In the genomic region with DNA sequence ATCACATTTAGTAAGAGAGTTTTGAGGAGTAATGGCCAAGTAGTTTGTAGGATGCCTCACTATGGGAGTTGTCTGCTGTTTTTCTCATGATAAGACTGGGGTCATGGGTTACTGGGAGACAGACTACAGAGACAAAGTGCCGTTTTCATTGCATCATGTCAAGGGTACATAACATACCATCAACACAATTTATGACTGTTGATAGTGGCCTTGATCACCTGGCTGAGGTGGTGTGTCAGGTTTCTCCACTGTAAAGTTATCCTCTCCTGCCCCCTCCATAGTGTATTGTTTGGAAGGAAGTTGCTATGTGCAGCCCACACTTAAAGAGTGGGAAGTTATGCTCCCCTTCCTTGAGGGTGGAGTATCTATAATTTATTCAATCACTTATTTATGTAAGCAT, we compare ENCODE assay signal across 26 cellular contexts.
A peak's percentile ranks its signal among the peaks of the same experiment; 100 is the strongest.
DNase-seq lines count a peak whose midpoint lies in the region; FAIRE-seq and TF ChIP-seq lines count a peak whose summit lies in the region.
"Had no signal": no experiment of that assay in that cellular context is flagged by ENCODE, and none has a peak within 500 bp of the region (broad histone marks: within the 10 kb centered on the region; RNA-seq: fewer than 3 reads in every experiment).

No MANE protein-coding gene starts in this region.

- H2AFZ ChIP-seq in astrocyte (ENCODE audit: low read depth, low read length): no peak overlapping the region

- H3K4me2 ChIP-seq in astrocyte (ENCODE audit: low read length): no peak overlapping the region
- H3K4me2 ChIP-seq: A549; BLaER1 treated with 17β-estradiol and CSF1 and Interleukin-3, amounts not matched to agents 10 nM and 100 nM had no signal

- 56% methylated on average over 1 of the region's 1 CpG for WGBS in esophagus muscularis mucosa

- peak; percentile 37 for FAIRE-seq in astrocyte (lab: Jason Lieb, UNC)
- FAIRE-seq: A549, GM12891, GM18507 had no signal

- H3K4me1 Mint-ChIP-seq in astrocyte (ENCODE audit: low read depth, unreplicated experiment): no peaks in the 10 kb centered on the region
- no peaks in the 10 kb centered on the region for H3K4me1 Mint-ChIP-seq in osteocyte (ENCODE audit: unreplicated experiment)
- H3K4me1 Mint-ChIP-seq: CD14-positive monocyte; CD8-positive, alpha-beta memory T cell had no signal

- TF ChIP-seq EP300 in esophagus muscularis mucosa (IDR thresholded peaks at IDR 0.05): no peak

- H3K27me3 ChIP-seq in astrocyte (ENCODE audit: insufficient read depth, low read length): no peaks in the 10 kb centered on the region
- H3K27me3 ChIP-seq in esophagus muscularis mucosa: peaks cover 0 to 22% (median 0%) of the 10 kb centered on the region in 4 donors
- H3K27me3 ChIP-seq: BE2C; BLaER1 treated with 17β-estradiol and CSF1 and Interleukin-3, amounts not matched to agents 10 nM and 100 nM had no signal

- H3K36me3 Mint-ChIP-seq in astrocyte (ENCODE audit: low read depth, unreplicated experiment) (no peaks in the 10 kb centered on the region), osteocyte (ENCODE audit: unreplicated experiment) (no peaks in the 10 kb centered on the region)
- H3K36me3 Mint-ChIP-seq: CD14-positive monocyte; CD8-positive, alpha-beta memory T cell had no signal

- H3K9me3 ChIP-seq in astrocyte (ENCODE audit: insufficient read depth, low read depth, low read length) (no peaks in the 10 kb centered on the region), esophagus muscularis mucosa (peaks cover 0 to 8% (median 3%) of the 10 kb centered on the region in 4 donors)
- H3K9me3 ChIP-seq: A549, BE2C had no signal

- no peaks in the 10 kb centered on the region for H3K4me1 ChIP-seq in astrocyte (ENCODE audit: insufficient read depth, low read length)
- H3K4me1 ChIP-seq in esophagus muscularis mucosa: no peaks in the 10 kb centered on the region
- H3K4me1 ChIP-seq: A549; BE2C; BLaER1 treated with 17β-estradiol and CSF1 and Interleukin-3, amounts not matched to agents 10 nM and 100 nM had no signal

- H3K36me3 ChIP-seq in astrocyte (ENCODE audit: insufficient read depth, low read length): no peaks in the 10 kb centered on the region
- no peaks in the 10 kb centered on the region for H3K36me3 ChIP-seq in esophagus muscularis mucosa
- H3K36me3 ChIP-seq: BE2C; BLaER1 treated with 17β-estradiol and CSF1 and Interleukin-3, amounts not matched to agents 10 nM and 100 nM had no signal

- H3K4me3 ChIP-seq in astrocyte (ENCODE audit: insufficient read depth, low read depth, low read length) (no peak overlapping the region), esophagus muscularis mucosa (no peak overlapping the region)
- H3K4me3 ChIP-seq: A549; BLaER1 treated with 17β-estradiol and CSF1 and Interleukin-3, amounts not matched to agents 10 nM and 100 nM had no signal

- TF ChIP-seq CTCF in astrocyte (IDR thresholded peaks at IDR 0.05; ENCODE audit: insufficient read depth, low read depth, low read length) (no peak), esophagus muscularis mucosa (IDR thresholded peaks at IDR 0.05) (no peak), osteocyte (IDR thresholded peaks at IDR 0.05) (no peak)

- H3K27ac ChIP-seq in astrocyte (ENCODE audit: low read depth, low read length): no peak overlapping the region
- H3K27ac ChIP-seq in esophagus muscularis mucosa (replicated peaks in 1 of 4): no peak overlapping the region
- H3K27ac ChIP-seq: A549; BLaER1 treated with 17β-estradiol and CSF1 and Interleukin-3, amounts not matched to agents 10 nM and 100 nM had no signal

- no peaks in the 10 kb centered on the region for H3K9me3 Mint-ChIP-seq in astrocyte (ENCODE audit: unreplicated experiment)
- no peaks in the 10 kb centered on the region for H3K9me3 Mint-ChIP-seq in osteocyte (ENCODE audit: unreplicated experiment)
- H3K9me3 Mint-ChIP-seq: CD4-positive, alpha-beta T cell; HFFc6 had no signal

- H3K79me2 ChIP-seq in astrocyte (ENCODE audit: insufficient read depth, low read length): no peaks in the 10 kb centered on the region

- H3K27me3 Mint-ChIP-seq in astrocyte (ENCODE audit: low read depth, unreplicated experiment) (peaks cover 2% of the 10 kb centered on the region), osteocyte (ENCODE audit: unreplicated experiment) (peaks cover 31% of the 10 kb centered on the region)

- H4K20me1 ChIP-seq in astrocyte (ENCODE audit: insufficient read depth, low read length): no peaks in the 10 kb centered on the region
- H4K20me1 ChIP-seq: BLaER1 treated with 17β-estradiol and CSF1 and Interleukin-3, amounts not matched to agents 10 nM and 100 nM had no signal

- H3K27ac Mint-ChIP-seq in astrocyte (ENCODE audit: unreplicated experiment): no peak overlapping the region
- H3K27ac Mint-ChIP-seq in osteocyte (ENCODE audit: unreplicated experiment): no peak overlapping the region
- H3K27ac Mint-ChIP-seq: CD14-positive monocyte; CD4-positive, alpha-beta T cell; CD8-positive, alpha-beta memory T cell; HFFc6 had no signal

- intact Hi-C loops in esophagus muscularis mucosa (cut with DNase I): no loop called here

- H3K4me3 Mint-ChIP-seq in astrocyte (ENCODE audit: unreplicated experiment) (no peak overlapping the region), osteocyte (ENCODE audit: unreplicated experiment) (no peak overlapping the region)
- H3K4me3 Mint-ChIP-seq: CD14-positive monocyte; CD4-positive, alpha-beta T cell; CD8-positive, alpha-beta memory T cell; HFFc6 had no signal

- no peak for TF ChIP-seq POLR2A in esophagus muscularis mucosa (IDR thresholded peaks at IDR 0.05; ENCODE audit: low read depth)

- DNase-seq in astrocyte (ENCODE audit: low read depth) (no peak), esophagus muscularis mucosa (ENCODE audit: extremely low spot score) (peak; percentile 21), osteocyte (ENCODE audit: extremely low spot score, unreplicated experiment) (peak; percentile 36), OCI-M2 (lab: John Stamatoyannopoulos, UW; ENCODE audit: unreplicated experiment) (no peak)
- no peak for DNase-seq in effector CD8-positive, alpha-beta T cell (lab: John Stamatoyannopoulos, UW)
- DNase-seq in stimulated activated CD8-positive, alpha-beta memory T cell treated with anti-CD3 and anti-CD28 coated beads, Interleukin-4, amount 100 ng/mL, for 48 hours: no peak
- DNase-seq: 8988T; ACHN; AML-193; BE2C; Calu3; CD4-positive, alpha-beta T cell; CD8-positive, alpha-beta memory T cell; COR-L47; DMS53; DMS79 treated with DMSO at 0.1 percent for 48 hours; GF-D8; GOT3; H7; HCEC 1CT; HFFc6 had no signal

- no peak overlapping the region for H3K9ac ChIP-seq in astrocyte (ENCODE audit: low read length)
- H3K9ac ChIP-seq: BLaER1 treated with 17β-estradiol and CSF1 and Interleukin-3, amounts not matched to agents 10 nM and 100 nM had no signal

Comparison
In these comparisons a context has a peak if more than half of its experiments do, and no peak if none do; other contexts are left out.
1. DNase-seq: peak in esophagus muscularis mucosa (single experiment) and osteocyte (single experiment); none in astrocyte (single experiment), effector CD8-positive, alpha-beta T cell (single experiment), OCI-M2 (single experiment) and stimulated activated CD8-positive, alpha-beta memory T cell treated with anti-CD3 and anti-CD28 coated beads, Interleukin-4, amount 100 ng/mL, for 48 hours (single experiment).